ENCODE assay signal across 13 cellular contexts in genomic region chr4:150986085-150986484, GRCh38. TPM values are rescaled to one million over a fixed set of nuclear protein-coding genes. Genes with fewer than 3 reads are reported as not detected.
A peak's percentile ranks its signal among the peaks of the same experiment; 100 is the strongest.
DNase-seq lines count a peak whose midpoint lies in the region; ATAC-seq and TF ChIP-seq lines count a peak whose summit lies in the region.
"Had no signal": no experiment of that assay in that cellular context is flagged by ENCODE, and none has a peak within 500 bp of the region (broad histone marks: within the 10 kb centered on the region; RNA-seq: fewer than 3 reads in every experiment).

No MANE protein-coding gene starts in this region.

- H3K9me3 ChIP-seq in CD4-positive, CD25-positive, alpha-beta regulatory T cell (ENCODE audit: control insufficient read depth in 2 of 2, low read length in 2 of 2) = no peaks in the 10 kb centered on the region
- H3K9me3 ChIP-seq in neural progenitor cell (ENCODE audit: low read depth) (no peaks in the 10 kb centered on the region), upper lobe of right lung (no peaks in the 10 kb centered on the region)
- H3K9me3 ChIP-seq: SJSA1 had no signal

- no peak overlapping the region for H3K27ac ChIP-seq in CD4-positive, CD25-positive, alpha-beta regulatory T cell (ENCODE audit: insufficient read depth, low read length, poor library complexity, severe bottlenecking)
- no peak overlapping the region for H3K27ac ChIP-seq in neural progenitor cell
- no peak overlapping the region for H3K27ac ChIP-seq in upper lobe of right lung
- H3K27ac ChIP-seq: brain microvascular endothelial cell, SJSA1 had no signal

- intact Hi-C loops in upper lobe of right lung (cut with DNase I) = no loop called here

- peaks cover 84% of the 10 kb centered on the region for H3K79me2 ChIP-seq in neural progenitor cell (ENCODE audit: low read depth)

- H3F3A ChIP-seq in neural progenitor cell (ENCODE audit: low read depth) = no peaks in the 10 kb centered on the region

- H3K4me3 ChIP-seq in CD4-positive, CD25-positive, alpha-beta regulatory T cell (ENCODE audit: low read depth, low read length) = no peak overlapping the region
- H3K4me3 ChIP-seq in neural progenitor cell (no peak overlapping the region), upper lobe of right lung (no peak overlapping the region)
- H3K4me3 ChIP-seq: lung, SJSA1 had no signal

- H3K4me1 ChIP-seq in CD4-positive, CD25-positive, alpha-beta regulatory T cell (ENCODE audit: control insufficient read depth, insufficient read depth, low read length, poor library complexity, severe bottlenecking) = peaks cover 4% of the 10 kb centered on the region
- H3K4me1 ChIP-seq in neural progenitor cell (no peaks in the 10 kb centered on the region), upper lobe of right lung (no peaks in the 10 kb centered on the region)
- H3K4me1 ChIP-seq: SJSA1 had no signal

- peak overlapping the region in 1 of 4 donors; percentile 11 for H3K4me3 Mint-ChIP-seq in CD4-positive, CD25-positive, alpha-beta regulatory T cell
- no peak overlapping the region for H3K4me3 Mint-ChIP-seq in osteocyte (ENCODE audit: unreplicated experiment)
- H3K4me3 Mint-ChIP-seq in neural progenitor cell = no peak overlapping the region
- H3K4me3 Mint-ChIP-seq: IgD-negative memory B cell had no signal

- H3K27me3 ChIP-seq in CD4-positive, CD25-positive, alpha-beta regulatory T cell (ENCODE audit: control insufficient read depth, insufficient read depth, low read length) = no peaks in the 10 kb centered on the region
- H3K27me3 ChIP-seq in neural progenitor cell = no peaks in the 10 kb centered on the region
- no peaks in the 10 kb centered on the region for H3K27me3 ChIP-seq in upper lobe of right lung
- H3K27me3 ChIP-seq: brain microvascular endothelial cell, SJSA1 had no signal

- H3K9ac ChIP-seq in neural progenitor cell = no peak overlapping the region

- H3K27me3 Mint-ChIP-seq in CD4-positive, CD25-positive, alpha-beta regulatory T cell = no peaks in the 10 kb centered on the region
- no peaks in the 10 kb centered on the region for H3K27me3 Mint-ChIP-seq in osteocyte (ENCODE audit: unreplicated experiment)
- H3K27me3 Mint-ChIP-seq in neural progenitor cell (ENCODE audit: insufficient read depth, low read depth) = no peaks in the 10 kb centered on the region
- H3K27me3 Mint-ChIP-seq: IgD-negative memory B cell had no signal

- H2AFZ ChIP-seq in neural progenitor cell (replicated peaks) = no peak overlapping the region

- peaks cover 29 to 51% (median 34%) of the 10 kb centered on the region in 4 donors for H3K4me1 Mint-ChIP-seq in CD4-positive, CD25-positive, alpha-beta regulatory T cell
- H3K4me1 Mint-ChIP-seq in osteocyte (ENCODE audit: unreplicated experiment) (peaks cover 2% of the 10 kb centered on the region), neural progenitor cell (no peaks in the 10 kb centered on the region)

- TF ChIP-seq CTCF in osteocyte (IDR thresholded peaks at IDR 0.05) (no peak), neural progenitor cell (IDR thresholded peaks at IDR 0.05) (no peak), upper lobe of right lung (IDR thresholded peaks at IDR 0.05) (no peak)

- DNase-seq in CD4-positive, CD25-positive, alpha-beta regulatory T cell = no peak
- peak in 1 of 2 donors; percentile 19 for DNase-seq in activated naive CD4-positive, alpha-beta T cell treated with anti-CD3 and anti-CD28 coated beads, Interleukin-2, amount 50 U/mL, for 72 hours (ENCODE audit: low spot score in 2 of 2)
- DNase-seq in osteocyte (ENCODE audit: extremely low spot score, unreplicated experiment) (no peak), neural progenitor cell (ENCODE audit: low spot score) (no peak), CD1c-positive myeloid dendritic cell (ENCODE audit: extremely low spot score) (no peak), upper lobe of right lung (no peak)
- DNase-seq: brain microvascular endothelial cell, NCI-H1694 had no signal

- peaks cover 2% of the 10 kb centered on the region for H3K36me3 ChIP-seq in CD4-positive, CD25-positive, alpha-beta regulatory T cell (ENCODE audit: control insufficient read depth, insufficient read depth, low read length)
- H3K36me3 ChIP-seq in neural progenitor cell = no peaks in the 10 kb centered on the region
- H3K36me3 ChIP-seq in upper lobe of right lung = no peaks in the 10 kb centered on the region
- H3K36me3 ChIP-seq: brain microvascular endothelial cell, SJSA1 had no signal

- H3K36me3 Mint-ChIP-seq in CD4-positive, CD25-positive, alpha-beta regulatory T cell = peaks cover 3% of the 10 kb centered on the region
- H3K36me3 Mint-ChIP-seq in activated naive CD4-positive, alpha-beta T cell treated with anti-CD3 and anti-CD28 coated beads, Interleukin-2, amount 50 U/mL, for 72 hours = peaks cover 5% of the 10 kb centered on the region in 2 donors
- H3K36me3 Mint-ChIP-seq in osteocyte (ENCODE audit: unreplicated experiment) (peaks cover 4% of the 10 kb centered on the region), neural progenitor cell (no peaks in the 10 kb centered on the region)

- no peaks in the 10 kb centered on the region for H4K20me1 ChIP-seq in neural progenitor cell (ENCODE audit: low read depth)

- H3K4me2 ChIP-seq in neural progenitor cell = no peak overlapping the region

- peaks cover 0 to under 1% (median 0%) of the 10 kb centered on the region in 7 donors for H3K9me3 Mint-ChIP-seq in CD4-positive, CD25-positive, alpha-beta regulatory T cell
- H3K9me3 Mint-ChIP-seq in activated naive CD4-positive, alpha-beta T cell treated with anti-CD3 and anti-CD28 coated beads, Interleukin-2, amount 50 U/mL, for 72 hours = peaks cover 0 to 4% of the 10 kb centered on the region in 2 donors
- H3K9me3 Mint-ChIP-seq in osteocyte (ENCODE audit: unreplicated experiment) (no peaks in the 10 kb centered on the region), neural progenitor cell (no peaks in the 10 kb centered on the region)

- peak overlapping the region in 2 of 3 donors; percentile 3 to 67 for H3K27ac Mint-ChIP-seq in CD4-positive, CD25-positive, alpha-beta regulatory T cell
- H3K27ac Mint-ChIP-seq in activated naive CD4-positive, alpha-beta T cell treated with anti-CD3 and anti-CD28 coated beads, Interleukin-2, amount 50 U/mL, for 72 hours = peak overlapping the region in 1 of 2 donors; percentile 6
- no peak overlapping the region for H3K27ac Mint-ChIP-seq in osteocyte (ENCODE audit: unreplicated experiment)
- H3K27ac Mint-ChIP-seq in neural progenitor cell = no peak overlapping the region
- H3K27ac Mint-ChIP-seq: IgD-negative memory B cell had no signal

- ATAC-seq in CD4-positive, CD25-positive, alpha-beta regulatory T cell (ENCODE audit: low read depth in 2 of 2) = no peak
- ATAC-seq in GM18868 (IDR thresholded peaks at IDR 0.05; ENCODE audit: unreplicated experiment) (peak; percentile 80), HG02759 (IDR thresholded peaks at IDR 0.05; ENCODE audit: unreplicated experiment) (peak; percentile 82), upper lobe of right lung (no peak)
- ATAC-seq in activated naive CD4-positive, alpha-beta T cell treated with anti-CD3 and anti-CD28 coated beads, Interleukin-2, amount 50 U/mL, for 72 hours = peak; percentile 81 to 84

RNA-seq across cellular contexts. Expression of gene LRBA, which starts 29.0 kb away (rescaled TPM):
- 95.3 TPM for total RNA-seq in CD4-positive, CD25-positive, alpha-beta regulatory T cell
- polyA plus RNA-seq in CD4-positive, CD25-positive, alpha-beta regulatory T cell = 10 to 100 TPM; 23.0 to 26.9 (median 24.5) TPM
- 10 to 100 TPM; 72.0 to 77.9 TPM for total RNA-seq in activated naive CD4-positive, alpha-beta T cell treated with anti-CD3 and anti-CD28 coated beads, Interleukin-2, amount 50 U/mL, for 72 hours
- total RNA-seq in osteocyte (40.8 and 41.4 TPM in 2 replicates), neural progenitor cell (ENCODE audit: low replicate concordance) (94.3 and 111 TPM in 2 replicates), upper lobe of right lung (39.9 TPM)

Comparison
In these comparisons a context has a peak if more than half of its experiments do, and no peak if none do; other contexts are left out.
1. ATAC-seq: peak in GM18868 (single experiment), HG02759 (single experiment) and activated naive CD4-positive, alpha-beta T cell treated with anti-CD3 and anti-CD28 coated beads, Interleukin-2, amount 50 U/mL, for 72 hours (2 of 2); none in CD4-positive, CD25-positive, alpha-beta regulatory T cell (0 of 2) and upper lobe of right lung (single experiment).
2. H3K27ac Mint-ChIP-seq: peak in CD4-positive, CD25-positive, alpha-beta regulatory T cell (2 of 3); none in osteocyte (single experiment) and neural progenitor cell (single experiment).